In the genomic region with DNA sequence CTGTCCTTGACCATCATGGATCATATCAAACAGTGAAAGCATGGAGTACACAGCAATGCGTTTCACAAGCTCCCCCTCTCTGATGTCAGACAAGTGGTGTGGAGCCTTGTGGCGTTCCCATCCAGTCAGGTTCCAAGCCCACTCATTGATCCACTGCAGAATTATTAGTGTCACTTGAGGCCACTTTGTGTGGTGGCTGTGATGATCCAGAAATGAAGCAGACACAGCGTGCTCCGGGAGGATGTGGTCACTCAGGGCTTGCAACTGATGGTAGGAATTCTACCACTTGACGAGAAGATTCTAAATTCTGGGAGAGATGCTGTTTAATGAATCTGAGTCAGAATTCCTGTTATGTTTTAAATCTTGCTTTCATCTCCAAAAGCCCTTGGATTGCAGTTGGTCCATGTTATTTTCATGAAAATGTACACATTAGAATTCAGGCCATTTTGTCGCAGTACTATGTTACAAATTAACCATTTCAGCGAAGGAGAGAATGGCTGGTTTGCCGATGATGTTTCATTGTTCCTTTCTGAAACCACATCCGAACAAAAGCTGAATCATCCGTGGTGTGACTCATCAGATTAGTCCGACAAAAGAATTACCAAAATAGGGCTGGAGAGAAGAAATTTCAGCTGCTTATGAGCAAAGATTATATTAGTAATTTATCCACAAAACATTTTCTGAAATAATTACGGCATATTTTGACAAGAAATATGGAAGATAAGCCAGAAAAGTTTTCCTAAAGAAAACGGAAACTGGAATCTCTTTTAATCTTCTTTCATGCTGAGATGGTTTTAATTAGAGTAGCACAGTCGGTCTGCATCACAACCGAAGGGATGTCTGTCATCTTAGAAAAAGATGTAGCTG, we compare ENCODE assay signal across 10 cellular contexts. TPM values are rescaled to one million over a fixed set of nuclear protein-coding genes. Genes with fewer than 3 reads are reported as not detected.
DNase-seq lines count a peak whose midpoint lies in the region; ATAC-seq lines count a peak whose summit lies in the region.
"Had no signal": no experiment of that assay in that cellular context is flagged by ENCODE, and none has a peak within 500 bp of the region (broad histone marks: within the 10 kb centered on the region; RNA-seq: fewer than 3 reads in every experiment).

No MANE protein-coding gene starts in this region.

- DNase-seq in OCI-M1 (lab: John Stamatoyannopoulos, UW), result peak; percentile 52
- DNase-seq in dermis microvascular lymphatic vessel endothelial cell (ENCODE audit: low read depth in 2 of 2), result peak; percentile 43 to 85
- DNase-seq in putamen (ENCODE audit: low spot score), result peak; percentile 57
- no peak for DNase-seq in stimulated activated CD4-positive, alpha-beta T cell treated with anti-CD3 and anti-CD28 coated beads, Interleukin-2, amount 100 ng/mL, for 48 hours
- no peak for DNase-seq in stimulated activated CD4-positive, alpha-beta T cell treated with anti-CD3 and anti-CD28 coated beads, Interleukin-1b, Interleukin-23, amount 100 ng/mL, for 48 hours
- no peak for DNase-seq in NCI-H510A (lab: John Stamatoyannopoulos, UW)
- DNase-seq: activated CD4-positive, alpha-beta T cell treated with anti-CD3 and anti-CD28 coated beads, Interleukin-2, amount 10 ng/mL, durations not matched to agents 7 days and 5 days; NCI-H524 had no signal

- ATAC-seq in GM19463 (IDR thresholded peaks at IDR 0.05; ENCODE audit: unreplicated experiment) (peak; percentile 71), HG02840 (IDR thresholded peaks at IDR 0.05; ENCODE audit: low FRiP score, unreplicated experiment) (no peak)

RNA-seq across cellular contexts. Expression of gene INSYN2A, which starts 48.1 kb away (rescaled TPM):
- total RNA-seq in dermis microvascular lymphatic vessel endothelial cell, result not detected in 2 replicates
- total RNA-seq: activated CD4-positive, alpha-beta T cell treated with anti-CD3 and anti-CD28 coated beads, Interleukin-2, amount 10 ng/mL, durations not matched to agents 7 days and 5 days had no signal

Comparison
In these comparisons a context has a peak if more than half of its experiments do, and no peak if none do; other contexts are left out.
1. DNase-seq: peak in OCI-M1 (single experiment), dermis microvascular lymphatic vessel endothelial cell (2 of 2) and putamen (single experiment); none in stimulated activated CD4-positive, alpha-beta T cell treated with anti-CD3 and anti-CD28 coated beads, Interleukin-2, amount 100 ng/mL, for 48 hours (0 of 2), stimulated activated CD4-positive, alpha-beta T cell treated with anti-CD3 and anti-CD28 coated beads, Interleukin-1b, Interleukin-23, amount 100 ng/mL, for 48 hours (single experiment) and NCI-H510A (single experiment).